1 cellular context compared by ENCODE assay signal in the genomic region with DNA sequence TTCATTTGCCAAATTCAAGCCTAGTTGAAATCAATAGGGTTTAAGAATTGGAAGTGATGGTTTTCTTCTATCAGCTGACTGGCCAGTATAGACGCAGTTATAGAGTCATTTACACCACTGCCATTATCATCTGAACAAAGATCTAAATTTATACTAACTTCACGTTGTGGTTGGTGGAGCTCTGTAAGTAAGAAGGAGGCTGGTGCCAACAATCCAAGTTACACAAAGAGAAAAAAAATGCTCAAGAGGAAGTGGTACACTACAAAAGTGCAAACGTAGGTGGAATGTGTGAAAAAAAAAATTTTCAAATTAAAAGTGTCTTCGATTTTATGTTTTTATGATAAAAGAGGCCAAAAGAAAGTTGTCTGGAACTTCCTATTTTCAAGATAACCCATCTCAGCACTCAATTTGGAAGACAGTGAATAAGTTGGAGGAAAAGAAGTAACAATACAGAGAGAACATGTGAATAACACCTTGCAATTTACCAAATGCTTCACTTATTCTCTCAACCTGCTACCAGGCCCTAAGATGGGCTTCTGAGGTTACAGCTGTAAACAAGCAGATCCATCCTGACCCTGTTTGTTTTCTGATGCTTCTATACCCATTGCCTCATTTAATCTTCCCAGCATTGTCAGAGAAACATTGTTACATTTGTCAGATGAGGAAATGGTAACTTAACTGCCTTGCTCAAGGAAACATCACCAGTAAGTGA.
TF ChIP-seq lines count a peak whose summit lies in the region.

No MANE protein-coding gene starts in this region.

TF ChIP-seq in H1, 55 proteins besides CTCF, POLR2A, EP300 and RAD21:
- TF ChIP-seq, protein P1, sequence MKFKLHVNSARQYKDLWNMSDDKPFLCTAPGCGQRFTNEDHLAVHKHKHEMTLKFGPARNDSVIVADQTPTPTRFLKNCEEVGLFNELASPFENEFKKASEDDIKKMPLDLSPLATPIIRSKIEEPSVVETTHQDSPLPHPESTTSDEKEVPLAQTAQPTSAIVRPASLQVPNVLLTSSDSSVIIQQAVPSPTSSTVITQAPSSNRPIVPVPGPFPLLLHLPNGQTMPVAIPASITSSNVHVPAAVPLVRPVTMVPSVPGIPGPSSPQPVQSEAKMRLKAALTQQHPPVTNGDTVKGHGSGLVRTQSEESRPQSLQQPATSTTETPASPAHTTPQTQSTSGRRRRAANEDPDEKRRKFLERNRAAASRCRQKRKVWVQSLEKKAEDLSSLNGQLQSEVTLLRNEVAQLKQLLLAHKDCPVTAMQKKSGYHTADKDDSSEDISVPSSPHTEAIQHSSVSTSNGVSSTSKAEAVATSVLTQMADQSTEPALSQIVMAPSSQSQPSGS (IDR thresholded peaks at IDR 0.05; ENCODE audit: low read length): no peak
- TF ChIP-seq GTF2F1 (IDR thresholded peaks at IDR 0.05; ENCODE audit: borderline replicate concordance, low read depth, low read length): no peak
- TF ChIP-seq BCL11A (IDR thresholded peaks at IDR 0.05; ENCODE audit: low read depth in 2 of 2, low read length in 2 of 2): no peak
- TF ChIP-seq SUZ12 (IDR thresholded peaks at IDR 0.05; ENCODE audit: low read length): no peak
- TF ChIP-seq CBX5 (IDR thresholded peaks at IDR 0.05; ENCODE audit: low read depth, low read length): no peak
- TF ChIP-seq CHD1 (IDR thresholded peaks at IDR 0.05; ENCODE audit: low read depth, low read length): no peak
- TF ChIP-seq POU5F1 (IDR thresholded peaks at IDR 0.05; ENCODE audit: low read depth, low read length): no peak
- no peak for TF ChIP-seq BACH1 (IDR thresholded peaks at IDR 0.05; ENCODE audit: low read length)
- TF ChIP-seq RXRA (IDR thresholded peaks at IDR 0.05; ENCODE audit: insufficient read depth, low read depth, low read length): no peak
- TF ChIP-seq, protein P2, sequence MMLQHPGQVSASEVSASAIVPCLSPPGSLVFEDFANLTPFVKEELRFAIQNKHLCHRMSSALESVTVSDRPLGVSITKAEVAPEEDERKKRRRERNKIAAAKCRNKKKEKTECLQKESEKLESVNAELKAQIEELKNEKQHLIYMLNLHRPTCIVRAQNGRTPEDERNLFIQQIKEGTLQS (IDR thresholded peaks at IDR 0.05; ENCODE audit: insufficient read depth, low read depth, low read length): no peak
- no peak for TF ChIP-seq TAF7 (optimal IDR thresholded peaks at IDR 0.05; ENCODE audit: borderline replicate concordance, low read depth, low read length)
- no peak for TF ChIP-seq SP2 (IDR thresholded peaks at IDR 0.05; ENCODE audit: low read length)
- no peak for TF ChIP-seq CEBPB (IDR thresholded peaks at IDR 0.05; ENCODE audit: low read depth, low read length)
- TF ChIP-seq HDAC2 (IDR thresholded peaks at IDR 0.05; ENCODE audit: borderline replicate concordance in 1 of 2, low read depth in 2 of 2, low read length in 2 of 2): no peak
- no peak for TF ChIP-seq POLR2AphosphoS5 (IDR thresholded peaks at IDR 0.05; ENCODE audit: low read depth, low read length)
- TF ChIP-seq CREB1 (IDR thresholded peaks at IDR 0.05): no peak
